ENCODE assay signal across 14 cellular contexts in the genomic region with DNA sequence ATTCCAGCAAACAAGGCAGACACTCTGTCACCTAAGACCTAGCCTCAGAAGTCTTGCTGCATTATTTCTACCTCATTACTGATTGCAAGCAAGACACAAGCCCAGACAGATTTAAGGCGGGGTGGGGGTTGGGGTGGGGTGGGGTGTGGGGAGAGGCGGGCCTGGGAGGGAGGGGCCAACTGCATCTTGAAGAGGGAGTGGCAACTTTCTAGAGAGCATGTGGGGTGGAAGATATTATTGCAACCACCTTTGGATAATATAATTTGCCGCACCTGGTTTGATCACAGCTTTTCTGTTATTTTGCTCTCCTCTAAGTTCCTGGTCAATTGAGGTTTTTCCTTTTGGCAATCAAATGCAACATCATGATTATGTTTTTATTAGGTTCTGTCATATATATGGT.
A peak's percentile ranks its signal among the peaks of the same experiment; 100 is the strongest.
DNase-seq lines count a peak whose midpoint lies in the region; TF ChIP-seq lines count a peak whose summit lies in the region.
"Had no signal": no experiment of that assay in that cellular context is flagged by ENCODE, and none has a peak within 500 bp of the region (broad histone marks: within the 10 kb centered on the region; RNA-seq: fewer than 3 reads in every experiment).

No MANE protein-coding gene starts in this region.

- no peaks in the 10 kb centered on the region for H3K9me3 ChIP-seq in neural progenitor cell (ENCODE audit: low read depth)
- H3K9me3 ChIP-seq: BE2C had no signal

- POLR2A ChIA-PET in RWPE1 (lab: Yijun Ruan, JAX; ENCODE audit: low non-redundant PET) = no interaction called here

- H4K20me1 ChIP-seq in neural progenitor cell (ENCODE audit: low read depth) = no peaks in the 10 kb centered on the region

- no peaks in the 10 kb centered on the region for H3K36me3 ChIP-seq in H7 (replicated peaks; ENCODE audit: control insufficient read depth, insufficient read depth, low read length)
- H3K36me3 ChIP-seq in neural progenitor cell = no peaks in the 10 kb centered on the region
- H3K36me3 ChIP-seq: BE2C had no signal

- no peak overlapping the region for H3K27ac Mint-ChIP-seq in neural progenitor cell
- H3K27ac Mint-ChIP-seq: CD4-positive, alpha-beta memory T cell had no signal

- H3K4me3 ChIP-seq in H7 (ENCODE audit: insufficient read depth, low read depth, low read length) = no peak overlapping the region
- no peak overlapping the region for H3K4me3 ChIP-seq in epithelial cell of esophagus (ENCODE audit: low read length)
- H3K4me3 ChIP-seq in neural progenitor cell = no peak overlapping the region
- H3K4me3 ChIP-seq: GM12878, GM23248 had no signal

- no peak overlapping the region for H3K4me2 ChIP-seq in neural progenitor cell

- no peaks in the 10 kb centered on the region for H3K79me2 ChIP-seq in neural progenitor cell (ENCODE audit: low read depth)

- peaks cover 11% of the 10 kb centered on the region for H3K4me1 Mint-ChIP-seq in neural progenitor cell
- H3K4me1 Mint-ChIP-seq: CD4-positive, alpha-beta memory T cell had no signal

- H3K4me1 ChIP-seq in neural progenitor cell = peaks cover 11% of the 10 kb centered on the region
- H3K4me1 ChIP-seq: BE2C had no signal

- no peak for TF ChIP-seq CTCF in RWPE1 (conservative IDR thresholded peaks at IDR 0.05; ENCODE audit: low read depth)
- TF ChIP-seq CTCF in epithelial cell of esophagus (IDR thresholded peaks at IDR 0.05; ENCODE audit: insufficient read depth, low read depth, low read length, missing control alignments) = no peak
- no peak for TF ChIP-seq CTCF in neural progenitor cell (IDR thresholded peaks at IDR 0.05)

- H3K27me3 ChIP-seq in H7 (ENCODE audit: control insufficient read depth, insufficient read depth, low read length) (no peaks in the 10 kb centered on the region), neural progenitor cell (no peaks in the 10 kb centered on the region)
- H3K27me3 ChIP-seq: BE2C had no signal

- peaks cover 8% of the 10 kb centered on the region for H3F3A ChIP-seq in neural progenitor cell (ENCODE audit: low read depth)

- H3K9me3 Mint-ChIP-seq in neural progenitor cell = peaks cover 10% of the 10 kb centered on the region

- H3K27me3 Mint-ChIP-seq in neural progenitor cell (ENCODE audit: insufficient read depth, low read depth) = peaks cover 7% of the 10 kb centered on the region

- H3K27ac ChIP-seq in RWPE1 = no peak overlapping the region
- no peak overlapping the region for H3K27ac ChIP-seq in neural progenitor cell
- H3K27ac ChIP-seq: C4-2B, GM23248 had no signal

- H2AFZ ChIP-seq in neural progenitor cell (replicated peaks) = peak overlapping the region; percentile 71
- H2AFZ ChIP-seq: GM23248 had no signal

- no peak overlapping the region for H3K9ac ChIP-seq in neural progenitor cell
- H3K9ac ChIP-seq: GM23248 had no signal

- no peaks in the 10 kb centered on the region for H3K36me3 Mint-ChIP-seq in neural progenitor cell
- H3K36me3 Mint-ChIP-seq: CD4-positive, alpha-beta memory T cell had no signal

- DNase-seq in H7 (peak; percentile 18), RWPE1 (ENCODE audit: low spot score) (peak; percentile 3), epithelial cell of esophagus (ENCODE audit: low read depth) (peak; percentile 14), neural progenitor cell (ENCODE audit: low spot score) (no peak), SW480 (ENCODE audit: low spot score) (no peak), MV-4-11 (lab: John Stamatoyannopoulos, UW) (no peak)
- DNase-seq in stimulated activated naive CD4-positive, alpha-beta T cell treated with Interleukin-2 at 50 U/mL for 16 hours (lab: John Stamatoyannopoulos, UW) = no peak
- DNase-seq: BE2C; CD4-positive, alpha-beta memory T cell; DMS79; GM23248; H9 had no signal

- no peak overlapping the region for H3K4me3 Mint-ChIP-seq in neural progenitor cell
- H3K4me3 Mint-ChIP-seq: CD4-positive, alpha-beta memory T cell; H9 had no signal

- CTCF ChIA-PET in RWPE1 (lab: Yijun Ruan, JAX) = interaction anchor here (0.6 kb wide), 1 partner anchor 92 kb away, joined by 4 read pairs; no protein-coding TSS in a partner anchor

Comparison
In these comparisons a context has a peak if more than half of its experiments do, and no peak if none do; other contexts are left out.
1. DNase-seq: peak in H7 (single experiment), RWPE1 (single experiment) and epithelial cell of esophagus (single experiment); none in neural progenitor cell (single experiment), SW480 (single experiment), stimulated activated naive CD4-positive, alpha-beta T cell treated with Interleukin-2 at 50 U/mL for 16 hours (single experiment) and MV-4-11 (single experiment).